ENCODE assay signal across 8 cellular contexts in genomic region chr5:91281409-91281808, GRCh38.
DNase-seq lines count a peak whose midpoint lies in the region; TF ChIP-seq lines count a peak whose summit lies in the region.

No MANE protein-coding gene starts in this region.

- peaks cover 6% of the 10 kb centered on the region for H3K27me3 Mint-ChIP-seq in brain

- H3K27ac Mint-ChIP-seq in brain, result peak overlapping the region; percentile 86 to 99 (median 90)

- H3K36me3 Mint-ChIP-seq in brain, result peaks cover 4% of the 10 kb centered on the region

- H3K27ac ChIP-seq in HEK293 (ENCODE audit: extremely low read depth, low read depth, low read length), result no peak overlapping the region
- peak overlapping the region; percentile 78 to 94 for H3K27ac ChIP-seq in mucosa of rectum (ENCODE audit: low read depth in 2 of 2, low read length in 2 of 2)

- H3K4me3 ChIP-seq in HEK293 (ENCODE audit: low read depth, low read length) (no peak overlapping the region), mucosa of rectum (ENCODE audit: low read length in 2 of 2) (no peak overlapping the region)

- in situ Hi-C loops in GM13977 (cut with MboI; ENCODE audit: low pct_unique_long_range_greater_than_20kb, low sequenced_read_pairs, unreplicated experiment), result no loop called here
- in situ Hi-C loops in GM13976 (cut with MboI; ENCODE audit: low sequenced_read_pairs, unreplicated experiment), result no loop called here

- DNase-seq in AG08395 (ENCODE audit: low spot score) (peak; percentile 77), GM13977 (ENCODE audit: low spot score) (no peak), NCI-H1694 (lab: John Stamatoyannopoulos, UW) (no peak), foreskin melanocyte (no peak), GM13976 (ENCODE audit: low spot score) (no peak)

- POLR2A ChIA-PET in HEK293 (lab: Yijun Ruan, JAX), result interaction anchor here (1.2 to 1.9 kb wide), 4 partner anchors 10 to 102 kb away, joined by 3 to 13 read pairs (median 6); partner anchors contain the start of gene ARRDC3

- H3K9me3 Mint-ChIP-seq in brain, result peaks cover 0 to 19% (median 11%) of the 10 kb centered on the region in 5 experiments

- CTCF ChIA-PET in HEK293 (lab: Yijun Ruan, JAX), result interaction anchor here (1.0 to 1.3 kb wide), 3 partner anchors 11 to 21 kb away, joined by 3 to 4 read pairs (median 3); no protein-coding TSS in a partner anchor

- TF ChIP-seq CTCF in HEK293 (tag by site-specific recombination; IDR thresholded peaks at IDR 0.05) (no peak), brain (conservative IDR thresholded peaks at IDR 0.05) (no peak), GM13977 (IDR thresholded peaks at IDR 0.05; ENCODE audit: extremely low read depth, insufficient read depth, missing control alignments) (no peak), GM13976 (IDR thresholded peaks at IDR 0.05; ENCODE audit: borderline replicate concordance, control extremely low read depth, extremely low read depth, insufficient read depth, missing control alignments) (no peak)

- H3K4me3 Mint-ChIP-seq in brain, result peak overlapping the region; percentile 86 to 93 (median 90)

- H3K9me3 ChIP-seq in HEK293 (ENCODE audit: control insufficient read depth, insufficient read depth, low read depth, low read length) (no peaks in the 10 kb centered on the region), mucosa of rectum (ENCODE audit: control insufficient read depth in 2 of 2, low read length in 2 of 2) (no peaks in the 10 kb centered on the region)

- H3K9ac ChIP-seq in mucosa of rectum (ENCODE audit: low read depth in 1 of 2, low read length in 2 of 2), result peak overlapping the region in 1 of 2 donors; percentile 52

- no peaks in the 10 kb centered on the region for H3K4me1 ChIP-seq in HEK293 (ENCODE audit: control insufficient read depth, insufficient read depth, low read length)
- H3K4me1 ChIP-seq in mucosa of rectum (ENCODE audit: control insufficient read depth in 2 of 2, insufficient read depth in 2 of 2, low read length in 2 of 2), result peaks cover 6 to 7% of the 10 kb centered on the region in 2 donors

- no peaks in the 10 kb centered on the region for H3K36me3 ChIP-seq in HEK293 (ENCODE audit: control insufficient read depth in 2 of 2, insufficient read depth in 1 of 2, low read length in 2 of 2)
- no peaks in the 10 kb centered on the region for H3K36me3 ChIP-seq in mucosa of rectum (ENCODE audit: control insufficient read depth in 2 of 2, insufficient read depth in 2 of 2, low read length in 2 of 2)

- H3K4me1 Mint-ChIP-seq in brain, result peaks cover 24% of the 10 kb centered on the region

- H3K27me3 ChIP-seq in mucosa of rectum (ENCODE audit: control insufficient read depth in 2 of 2, insufficient read depth in 2 of 2, low read length in 2 of 2), result no peaks in the 10 kb centered on the region

TF ChIP-seq in HEK293, 187 proteins besides CTCF, POLR2A, EP300 and RAD21:
- TF ChIP-seq MYNN (tag by site-specific recombination; IDR thresholded peaks at IDR 0.05; ENCODE audit: borderline replicate concordance) (no peak), ZNF626 (tag by site-specific recombination; IDR thresholded peaks at IDR 0.05) (no peak), ZNF513 (tag by site-specific recombination; IDR thresholded peaks at IDR 0.05) (no peak), TCF7L2 (IDR thresholded peaks at IDR 0.05; ENCODE audit: borderline replicate concordance, low read depth, low read length) (no peak), ZNF335 (tag by site-specific recombination; conservative IDR thresholded peaks at IDR 0.05) (peak; percentile 39), HOXD13 (CRISPR knock-in tag; IDR thresholded peaks at IDR 0.05; ENCODE audit: borderline replicate concordance) (no peak), ZNF510 (tag by site-specific recombination; IDR thresholded peaks at IDR 0.05; ENCODE audit: insufficient replicate concordance) (no peak), ZNF10 (tag by site-specific recombination; IDR thresholded peaks at IDR 0.05) (no peak), ZNF555 (tag by site-specific recombination; conservative IDR thresholded peaks at IDR 0.05) (no peak), SP7 (tag by site-specific recombination; IDR thresholded peaks at IDR 0.05) (peak; percentile 95), ZNF26 (tag by site-specific recombination; IDR thresholded peaks at IDR 0.05) (no peak)
- TF ChIP-seq, protein P1, sequence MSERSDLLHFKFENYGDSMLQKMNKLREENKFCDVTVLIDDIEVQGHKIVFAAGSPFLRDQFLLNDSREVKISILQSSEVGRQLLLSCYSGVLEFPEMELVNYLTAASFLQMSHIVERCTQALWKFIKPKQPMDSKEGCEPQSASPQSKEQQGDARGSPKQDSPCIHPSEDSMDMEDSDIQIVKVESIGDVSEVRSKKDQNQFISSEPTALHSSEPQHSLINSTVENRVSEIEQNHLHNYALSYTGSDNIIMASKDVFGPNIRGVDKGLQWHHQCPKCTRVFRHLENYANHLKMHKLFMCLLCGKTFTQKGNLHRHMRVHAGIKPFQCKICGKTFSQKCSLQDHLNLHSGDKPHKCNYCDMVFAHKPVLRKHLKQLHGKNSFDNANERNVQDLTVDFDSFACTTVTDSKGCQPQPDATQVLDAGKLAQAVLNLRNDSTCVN (tag by site-specific recombination; optimal IDR thresholded peaks at IDR 0.05), result no peak
